8 cellular contexts compared by ENCODE assay signal in genomic region chr9:92963831-92964606, GRCh38. TPM values are rescaled to one million over a fixed set of nuclear protein-coding genes. Genes with fewer than 3 reads are reported as not detected.
A peak's percentile ranks its signal among the peaks of the same experiment; 100 is the strongest.
DNase-seq lines count a peak whose midpoint lies in the region; ATAC-seq, FAIRE-seq and TF ChIP-seq lines count a peak whose summit lies in the region.

No MANE protein-coding gene starts in this region.

- H3K36me3 ChIP-seq in liver (ENCODE audit: control insufficient read depth in 4 of 4, insufficient read depth in 3 of 4, low read depth in 1 of 4, low read length in 3 of 4): no peaks in the 10 kb centered on the region

- 51% methylated on average over 16 of the region's 16 CpGs for WGBS in liver

- peak; percentile 60 for ATAC-seq in HG02610 (IDR thresholded peaks at IDR 0.05; ENCODE audit: unreplicated experiment)
- ATAC-seq in stimulated activated effector memory CD8-positive, alpha-beta T cell treated with anti-CD3 and anti-CD28 coated beads, Interleukin-12 subunit alpha, Interleukin-12 subunit beta, amount 100 ng/mL, for 72 hours: peak; percentile 77

- H3K9ac ChIP-seq in liver (ENCODE audit: low read depth in 1 of 2, low read length in 2 of 2): peak overlapping the region in 1 of 2 donors; percentile 43

- H3K4me3 ChIP-seq in liver (ENCODE audit: low read depth in 1 of 3, low read length in 3 of 3): peak overlapping the region in 2 of 3 donors; percentile 16 to 45

- TF ChIP-seq POLR2A in GM12892 (IDR thresholded peaks at IDR 0.05; ENCODE audit: low read depth, low read length): peak; percentile 67; the same call in 1 of the 2 replicates

- peak overlapping the region; percentile 98 for H3K27ac Mint-ChIP-seq in stimulated activated effector memory CD8-positive, alpha-beta T cell treated with anti-CD3 and anti-CD28 coated beads, Interleukin-12 subunit alpha, Interleukin-12 subunit beta, amount 100 ng/mL, for 72 hours

- H3K4me1 ChIP-seq in liver (ENCODE audit: control insufficient read depth in 4 of 4, insufficient read depth in 4 of 4, low read length in 3 of 4): peaks cover 0 to 4% (median 2%) of the 10 kb centered on the region in 4 donors

- peaks cover 82% of the 10 kb centered on the region for H3K4me1 Mint-ChIP-seq in stimulated activated effector memory CD8-positive, alpha-beta T cell treated with anti-CD3 and anti-CD28 coated beads, Interleukin-12 subunit alpha, Interleukin-12 subunit beta, amount 100 ng/mL, for 72 hours

- peaks cover 0 to 6% (median 0%) of the 10 kb centered on the region in 4 donors for H3K9me3 ChIP-seq in liver (ENCODE audit: control insufficient read depth in 4 of 4, low read length in 3 of 4)

- peaks cover 58% of the 10 kb centered on the region for H3K36me3 Mint-ChIP-seq in stimulated activated effector memory CD8-positive, alpha-beta T cell treated with anti-CD3 and anti-CD28 coated beads, Interleukin-12 subunit alpha, Interleukin-12 subunit beta, amount 100 ng/mL, for 72 hours

- peak; percentile 96 for FAIRE-seq in GM12892 (lab: Jason Lieb, UNC)

- peak overlapping the region; percentile 79 for H3K4me3 Mint-ChIP-seq in stimulated activated effector memory CD8-positive, alpha-beta T cell treated with anti-CD3 and anti-CD28 coated beads, Interleukin-12 subunit alpha, Interleukin-12 subunit beta, amount 100 ng/mL, for 72 hours

- no peak for TF ChIP-seq CTCF in liver (IDR thresholded peaks at IDR 0.05; ENCODE audit: low read depth, low read length, missing input control)

- H3K9me3 Mint-ChIP-seq in stimulated activated effector memory CD8-positive, alpha-beta T cell treated with anti-CD3 and anti-CD28 coated beads, Interleukin-12 subunit alpha, Interleukin-12 subunit beta, amount 100 ng/mL, for 72 hours: peaks cover 3% of the 10 kb centered on the region

- peak overlapping the region; percentile 57 to 76 for H3K27ac ChIP-seq in liver (ENCODE audit: low read depth in 1 of 2, low read length in 2 of 2)

- no peak for TF ChIP-seq RAD21 in liver (IDR thresholded peaks at IDR 0.05)

- no peaks in the 10 kb centered on the region for H3K27me3 ChIP-seq in liver (ENCODE audit: control insufficient read depth in 4 of 4, insufficient read depth in 4 of 4, low read length in 3 of 4)

- no peak for DNase-seq in GM12892 (ENCODE audit: insufficient read length)
- peak; percentile 87 to 94 for DNase-seq in NOMO-1 (lab: John Stamatoyannopoulos, UW; ENCODE audit: unreplicated experiment in 2 of 2)
- DNase-seq in activated T-helper 1 cell treated with Interleukin-2 at 50 U/mL for 16 hours (ENCODE audit: low read depth): peak; percentile 73
- DNase-seq in stimulated activated effector memory CD8-positive, alpha-beta T cell treated with anti-CD3 and anti-CD28 coated beads, Interleukin-12 subunit alpha, Interleukin-12 subunit beta, amount 100 ng/mL, for 72 hours (ENCODE audit: low spot score in 2 of 2): peak; percentile 50 to 89
- DNase-seq in NCI-H2029 (lab: John Stamatoyannopoulos, UW): no peak
- no peak for DNase-seq in NCI-H1694 (lab: John Stamatoyannopoulos, UW)

TF ChIP-seq in liver, 16 proteins besides CTCF, POLR2A, EP300 and RAD21:
- TF ChIP-seq YY1 (IDR thresholded peaks at IDR 0.05) (peak; percentile 22), REST (IDR thresholded peaks at IDR 0.05) (no peak)
TF ChIP-seq in liver: peak in this region for 1.

RNA-seq across cellular contexts. Expression of gene FGD3, which starts 16.7 kb away (rescaled TPM):
- 6.6 TPM for polyA plus RNA-seq in GM12892 (2012; ENCODE audit: missing spikeins)
- total RNA-seq in liver: 1 to 10 TPM; 5.5 to 6.2 TPM
- polyA plus RNA-seq in liver: 1 to 10 TPM; 1.6 to 1.7 TPM

Comparison
In these comparisons a context has a peak if more than half of its experiments do, and no peak if none do; other contexts are left out.
1. DNase-seq: peak in NOMO-1 (2 of 2), activated T-helper 1 cell treated with Interleukin-2 at 50 U/mL for 16 hours (single experiment) and stimulated activated effector memory CD8-positive, alpha-beta T cell treated with anti-CD3 and anti-CD28 coated beads, Interleukin-12 subunit alpha, Interleukin-12 subunit beta, amount 100 ng/mL, for 72 hours (2 of 2); none in GM12892 (single experiment), NCI-H2029 (single experiment) and NCI-H1694 (single experiment).